In the genomic region with DNA sequence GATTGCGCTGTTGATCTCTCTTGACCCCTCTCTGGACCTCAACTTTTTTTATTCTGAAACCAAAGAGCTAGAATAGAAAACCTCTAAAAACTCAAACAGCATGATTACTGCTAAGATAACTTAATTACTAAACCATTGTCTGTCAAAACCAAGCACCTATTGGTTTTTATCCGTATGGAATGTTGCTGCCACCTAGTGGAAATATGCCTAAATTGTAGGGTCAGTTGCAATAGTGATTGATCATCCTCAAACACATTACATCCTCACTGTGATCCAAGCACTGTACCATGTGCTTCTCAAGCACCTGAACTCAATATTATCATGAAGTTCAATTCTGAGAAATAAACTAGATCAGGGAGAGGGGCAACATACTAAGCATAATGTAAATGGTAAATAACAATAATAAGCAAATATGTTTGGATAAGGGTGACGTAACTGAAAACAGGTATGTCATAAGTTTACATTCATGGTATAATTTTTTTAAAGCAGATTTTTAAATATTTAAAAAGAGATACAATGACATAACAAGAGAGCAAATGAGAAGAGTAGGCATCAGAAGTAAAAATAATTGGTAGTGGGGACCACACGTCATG, we compare ENCODE assay signal across 1 cellular context.
TF ChIP-seq lines count a peak whose summit lies in the region.

No MANE protein-coding gene starts in this region.

TF ChIP-seq in endothelial cell of umbilical vein, 7 proteins besides CTCF, POLR2A, EP300 and RAD21:
- TF ChIP-seq POLR2AphosphoS5 (IDR thresholded peaks at IDR 0.05; ENCODE audit: insufficient read depth, low read depth, low read length) = no peak
- TF ChIP-seq GATA2 (IDR thresholded peaks at IDR 0.05; ENCODE audit: insufficient read depth, insufficient read length, low read depth, low read length) = no peak
- TF ChIP-seq JUN (IDR thresholded peaks at IDR 0.05; ENCODE audit: borderline replicate concordance, insufficient read depth, insufficient read length, low read depth) = no peak
- TF ChIP-seq, protein P1, sequence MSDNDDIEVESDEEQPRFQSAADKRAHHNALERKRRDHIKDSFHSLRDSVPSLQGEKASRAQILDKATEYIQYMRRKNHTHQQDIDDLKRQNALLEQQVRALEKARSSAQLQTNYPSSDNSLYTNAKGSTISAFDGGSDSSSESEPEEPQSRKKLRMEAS (IDR thresholded peaks at IDR 0.05; ENCODE audit: insufficient read depth, insufficient read length) = no peak
- TF ChIP-seq FOS (IDR thresholded peaks at IDR 0.05; ENCODE audit: borderline replicate concordance, insufficient read depth, low read length) = no peak
- TF ChIP-seq EZH2 (IDR thresholded peaks at IDR 0.05; ENCODE audit: borderline replicate concordance, low read depth, low read length, severe bottlenecking) = no peak
- no peak for TF ChIP-seq MYC (IDR thresholded peaks at IDR 0.05; ENCODE audit: low read depth, low read length)
